ENCODE assay signal across 8 cellular contexts in the genomic region with DNA sequence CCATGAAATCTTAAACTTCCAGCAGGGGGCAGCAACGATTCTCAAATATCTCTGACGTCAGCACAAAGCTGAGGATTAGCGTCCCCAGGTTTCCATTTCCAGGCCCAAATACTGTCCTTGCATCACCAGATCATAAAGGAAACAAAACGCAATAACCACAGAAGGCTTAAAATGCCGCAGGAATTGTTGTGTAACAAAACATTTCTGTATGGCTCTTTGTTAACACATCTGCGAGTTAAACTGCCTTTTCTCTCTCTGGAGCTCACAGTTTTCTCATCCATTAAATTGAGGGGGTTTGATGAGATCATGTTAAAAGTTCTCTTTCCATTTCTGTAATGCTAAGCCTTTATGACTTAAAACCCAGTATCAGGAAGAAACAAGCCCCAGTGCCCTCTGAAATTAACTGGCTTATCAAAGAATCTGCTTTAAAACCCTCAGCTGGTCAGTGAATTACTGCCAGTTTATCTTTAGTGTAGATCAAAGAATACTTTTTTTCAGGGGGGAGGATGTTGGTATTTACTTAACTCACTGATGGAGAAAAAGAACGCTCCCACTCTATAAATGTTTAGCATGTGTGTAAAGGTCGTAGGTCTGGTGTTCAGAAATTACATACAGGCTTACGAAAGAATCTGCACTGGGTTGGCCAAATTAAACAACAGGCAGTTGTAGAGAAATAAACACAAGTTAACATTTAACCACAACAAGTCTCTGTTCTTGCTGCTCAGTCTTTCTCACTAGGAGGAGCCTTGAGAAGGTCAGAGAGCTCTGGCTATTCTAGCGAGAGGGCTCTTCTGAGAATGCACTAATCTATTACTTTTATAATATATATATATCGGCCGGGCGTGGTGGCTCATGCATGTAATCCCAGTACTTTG. TPM values are rescaled to one million over a fixed set of nuclear protein-coding genes. Genes with fewer than 3 reads are reported as not detected.
DNase-seq lines count a peak whose midpoint lies in the region; ATAC-seq and TF ChIP-seq lines count a peak whose summit lies in the region.

No MANE protein-coding gene starts in this region.

- no peaks in the 10 kb centered on the region for H3K9me3 ChIP-seq in adrenal gland (replicated peaks in 1 of 3)
- H3K9me3 ChIP-seq in left ventricle myocardium inferior (replicated peaks): no peaks in the 10 kb centered on the region
- no peaks in the 10 kb centered on the region for H3K9me3 ChIP-seq in vagina

- peak; percentile 54 for ATAC-seq in Right ventricle myocardium inferior

- DNase-seq in Right ventricle myocardium inferior (ENCODE audit: missing footprints) (no peak), cardiac septum (ENCODE audit: low spot score) (no peak), NCI-H1105 treated with DMSO at 0.1 percent for 48 hours (lab: John Stamatoyannopoulos, UW) (peak; percentile 62), T follicular helper cell (ENCODE audit: low read depth) (peak; percentile 53), adrenal gland (peak; percentile 79 to 94 (median 85)), left ventricle myocardium inferior (no peak), vagina (ENCODE audit: extremely low spot score in 2 of 2) (no peak)

- TF ChIP-seq CTCF in adrenal gland (IDR thresholded peaks at IDR 0.05) (peak; percentile 69 to 86 (median 72)), left ventricle myocardium inferior (IDR thresholded peaks at IDR 0.05; ENCODE audit: borderline replicate concordance) (peak; percentile 75), vagina (IDR thresholded peaks at IDR 0.05) (peak; percentile 52 to 82 (median 79))

- WGBS in adrenal gland, 4 donors: 17 to 23% (median 18%) methylated on average over 13 of the region's 13 CpGs

- H3K4me3 ChIP-seq in adrenal gland (no peak overlapping the region), left ventricle myocardium inferior (no peak overlapping the region), rectal smooth muscle tissue (ENCODE audit: low read length) (peak overlapping the region; percentile 24), vagina (no peak overlapping the region)

- H3K36me3 ChIP-seq in adrenal gland (replicated peaks in 1 of 2) (no peaks in the 10 kb centered on the region), left ventricle myocardium inferior (no peaks in the 10 kb centered on the region), rectal smooth muscle tissue (ENCODE audit: control insufficient read depth, insufficient read depth, low read length) (no peaks in the 10 kb centered on the region), vagina (no peaks in the 10 kb centered on the region)

- no peak overlapping the region for H3K9ac ChIP-seq in rectal smooth muscle tissue (ENCODE audit: low read length)

- no peaks in the 10 kb centered on the region for H3K27me3 ChIP-seq in adrenal gland
- no peaks in the 10 kb centered on the region for H3K27me3 ChIP-seq in left ventricle myocardium inferior (ENCODE audit: low read depth)
- no peaks in the 10 kb centered on the region for H3K27me3 ChIP-seq in rectal smooth muscle tissue (ENCODE audit: control insufficient read depth, insufficient read depth, low read length)
- no peaks in the 10 kb centered on the region for H3K27me3 ChIP-seq in vagina

- TF ChIP-seq POLR2A in adrenal gland (IDR thresholded peaks at IDR 0.05): no peak
- TF ChIP-seq POLR2A in vagina (IDR thresholded peaks at IDR 0.05): no peak

- H3K4me1 ChIP-seq in adrenal gland (replicated peaks in 1 of 2) (peaks cover 30 to 38% of the 10 kb centered on the region in 2 donors), left ventricle myocardium inferior (peaks cover 35% of the 10 kb centered on the region), rectal smooth muscle tissue (ENCODE audit: control insufficient read depth, insufficient read depth, low read length) (peaks cover 7% of the 10 kb centered on the region), vagina (peaks cover 31% of the 10 kb centered on the region)

- H3K27ac ChIP-seq in adrenal gland (peak overlapping the region; percentile 68 to 87 (median 74)), left ventricle myocardium inferior (replicated peaks) (peak overlapping the region; percentile 83), rectal smooth muscle tissue (ENCODE audit: low read depth, low read length) (peak overlapping the region; percentile 81), vagina (peak overlapping the region; percentile 84)

- intact Hi-C loops in Right ventricle myocardium inferior (cut with DNase I) (loop anchor here (2.0 to 5.0 kb wide), 3 partner anchors 86 to 221 kb away; a partner anchor contains a TSS), cardiac septum (cut with DNase I) (loop anchor here (2.0 to 5.0 kb wide), 5 partner anchors 51 to 358 kb away; a partner anchor contains a TSS), adrenal gland (cut with DNase I) (loop anchor here in 1 of 2 donors (10.0 kb wide), 2 partner anchors 88 to 358 kb away; a partner anchor contains a TSS), left ventricle myocardium inferior (cut with micrococcal nuclease) (loop anchor here (10.0 kb wide), 2 partner anchors 168 to 258 kb away; a partner anchor contains a TSS), vagina (cut with DNase I) (loop anchor here (5.0 to 10.0 kb wide), 2 partner anchors 168 to 356 kb away; a partner anchor contains a TSS)

RNA-seq across cellular contexts. Expression of a gene that starts 10.6 kb away (rescaled TPM):
- total RNA-seq in Right ventricle myocardium inferior (24.8 TPM), cardiac septum (27.9 TPM), adrenal gland (10 to 100 TPM; 14.8 to 38.0 (median 27.7) TPM), left ventricle myocardium inferior (25.0 TPM), vagina (27.7 TPM)
- polyA plus RNA-seq in adrenal gland: 10 to 100 TPM; 11.1 to 50.1 (median 12.4) TPM

RNA-seq across cellular contexts. Expression of a gene that starts 28.0 kb away (rescaled TPM):
- total RNA-seq in Right ventricle myocardium inferior (65.5 TPM), cardiac septum (53.2 TPM), adrenal gland (100 to 1,000 TPM; 153 to 763 (median 380) TPM), left ventricle myocardium inferior (69.0 TPM), vagina (37.6 TPM)
- 1,000 to 10,000 TPM in 1 of 3 donors, 100 to 1,000 TPM in 2; 247 to 1,039 (median 489) TPM for polyA plus RNA-seq in adrenal gland

RNA-seq across cellular contexts. Expression of a gene that starts 44.8 kb away (rescaled TPM):
- total RNA-seq in Right ventricle myocardium inferior (not detected), cardiac septum (0.38 TPM), adrenal gland (under 1 TPM in 4 of 8 donors, not detected in 4; 0.28 to 0.56 (median 0.44) TPM), left ventricle myocardium inferior (not detected), vagina (not detected)
- 1 to 10 TPM in 1 of 3 donors, under 1 TPM in 1, not detected in 1; 0.22 to 2.5 TPM for polyA plus RNA-seq in adrenal gland

RNA-seq across cellular contexts. Expression of a gene that starts 56.9 kb away (rescaled TPM):
- total RNA-seq in Right ventricle myocardium inferior: 9.6 TPM
- total RNA-seq in cardiac septum: 10.6 TPM
- 10 to 100 TPM; 10.5 to 38.0 (median 21.6) TPM for total RNA-seq in adrenal gland
- polyA plus RNA-seq in adrenal gland: 10 to 100 TPM; 12.4 to 28.3 (median 13.6) TPM
- total RNA-seq in left ventricle myocardium inferior: 8.2 TPM
- 15.2 TPM for total RNA-seq in vagina

RNA-seq across cellular contexts. Expression of a gene that starts 57.1 kb away (rescaled TPM):
- total RNA-seq in Right ventricle myocardium inferior: 19.6 TPM
- total RNA-seq in cardiac septum: 21.6 TPM
- 10 to 100 TPM; 41.2 to 85.3 (median 55.7) TPM for total RNA-seq in adrenal gland
- polyA plus RNA-seq in adrenal gland: 10 to 100 TPM; 26.1 to 30.1 (median 28.0) TPM
- 24.1 TPM for total RNA-seq in left ventricle myocardium inferior
- total RNA-seq in vagina: 46.2 TPM

Comparison
In these comparisons a context has a peak if more than half of its experiments do, and no peak if none do; other contexts are left out.
1. DNase-seq: peak in NCI-H1105 treated with DMSO at 0.1 percent for 48 hours (single experiment), T follicular helper cell (single experiment) and adrenal gland (7 of 7); none in Right ventricle myocardium inferior (single experiment), cardiac septum (single experiment), left ventricle myocardium inferior (single experiment) and vagina (0 of 2).
2. Peak in every context shown above with its lines, with median percentiles within 50 percentile points of each other: H3K27ac ChIP-seq and CTCF ChIP-seq.